In genomic region chr3:177229791-177230190, GRCh38 we compare ENCODE assay signal across 26 cellular contexts. TPM values are rescaled to one million over a fixed set of nuclear protein-coding genes. Genes with fewer than 3 reads are reported as not detected.
A peak's percentile ranks its signal among the peaks of the same experiment; 100 is the strongest.
DNase-seq lines count a peak whose midpoint lies in the region; ATAC-seq and TF ChIP-seq lines count a peak whose summit lies in the region.
"Had no signal": no experiment of that assay in that cellular context is flagged by ENCODE, and none has a peak within 500 bp of the region (broad histone marks: within the 10 kb centered on the region; RNA-seq: fewer than 3 reads in every experiment).

No MANE protein-coding gene starts in this region.

- no peak overlapping the region for H3K4me2 ChIP-seq in IMR-90 (ENCODE audit: low read depth, low read length)
- H3K4me2 ChIP-seq in Karpas-422 (ENCODE audit: low read depth, low read length, poor library complexity, severe bottlenecking) = no peak overlapping the region

- no peak overlapping the region for H2BK15ac ChIP-seq in IMR-90 (ENCODE audit: low read depth, low read length)

- no peaks in the 10 kb centered on the region for H3K9me2 ChIP-seq in Karpas-422 (replicated peaks; ENCODE audit: insufficient read depth, low read length)

- H3K79me2 ChIP-seq in Karpas-422 (ENCODE audit: low read length) = no peaks in the 10 kb centered on the region

- POLR2A ChIA-PET in IMR-90 (lab: Charles Lee; ENCODE audit: unreplicated experiment) = no interaction called here

- no peak overlapping the region for H2AK5ac ChIP-seq in IMR-90 (ENCODE audit: low read depth, low read length)

- H2AFZ ChIP-seq in IMR-90 (replicated peaks; ENCODE audit: low read length, poor library complexity) (no peak overlapping the region), Karpas-422 (ENCODE audit: low read length) (no peak overlapping the region)

- H3K9ac ChIP-seq in IMR-90 (ENCODE audit: low read depth, low read length) (no peak overlapping the region), Karpas-422 (ENCODE audit: low read length) (no peak overlapping the region)

- dilution Hi-C loops in IMR-90 (cut with HindIII; ENCODE audit: low sequenced_read_pairs, unreplicated experiment) = no loop called here

- H3K9me3 ChIP-seq in IMR-90 (ENCODE audit: control insufficient read depth, insufficient read depth, low read length) (no peaks in the 10 kb centered on the region; the same call in 1 of the 2 replicates), right atrium auricular region (no peaks in the 10 kb centered on the region), Karpas-422 (ENCODE audit: low read length) (no peaks in the 10 kb centered on the region)
- H3K9me3 ChIP-seq: adrenal gland, body of pancreas, psoas muscle, tibial artery had no signal

- DNase-seq in AG20443 (ENCODE audit: low spot score) (peak; percentile 26), IMR-90 (peak; percentile 11), fibroblast of mammary gland (ENCODE audit: low read depth) (peak; percentile 19), midbrain (lab: John Stamatoyannopoulos, UW) (peak; percentile 3), GOT3 (lab: John Stamatoyannopoulos, UW) (no peak), right atrium auricular region (ENCODE audit: low spot score) (no peak), Karpas-422 (no peak)
- DNase-seq: activated CD4-positive, alpha-beta memory T cell treated with anti-CD3 and anti-CD28 coated beads for 36 hours; activated CD4-positive, alpha-beta T cell treated with anti-CD3 and anti-CD28 coated beads for 1 hour; activated CD8-positive, alpha-beta memory T cell treated with anti-CD3 and anti-CD28 coated beads, Interleukin-2, amount 50 U/mL, for 4 hours; activated naive CD4-positive, alpha-beta T cell treated with anti-CD3 and anti-CD28 coated beads for 36 hours; body of pancreas; cerebellar nuclear complex; dorsolateral prefrontal cortex; HFFc6; KBM-7; left ventricle myocardium inferior; naive thymus-derived CD4-positive, alpha-beta T cell; NCI-H2107; nucleus accumbens; psoas muscle; SIG-M5; stimulated activated CD4-positive, alpha-beta T cell treated with anti-CD3 and anti-CD28 coated beads, Interleukin-4, amount 100 ng/mL, for 24 hours; tibial artery had no signal

- no peaks in the 10 kb centered on the region for H3K79me1 ChIP-seq in IMR-90 (ENCODE audit: low read depth in 1 of 2, low read length in 2 of 2)

- no peak overlapping the region for H2BK120ac ChIP-seq in IMR-90 (ENCODE audit: low read depth, low read length)

- no peak overlapping the region for H3K18ac ChIP-seq in IMR-90 (ENCODE audit: low read depth, low read length)

- no peak overlapping the region for H3K4me3 ChIP-seq in IMR-90 (ENCODE audit: insufficient read depth, low read depth, low read length)
- H3K4me3 ChIP-seq in fibroblast of mammary gland (ENCODE audit: control insufficient read depth, low read depth, low read length) = no peak overlapping the region
- H3K4me3 ChIP-seq in right atrium auricular region = no peak overlapping the region
- no peak overlapping the region for H3K4me3 ChIP-seq in Karpas-422 (ENCODE audit: low read length)
- H3K4me3 ChIP-seq: adrenal gland, body of pancreas, dorsolateral prefrontal cortex, GM12878, left ventricle myocardium inferior, psoas muscle, tibial artery had no signal

- TF ChIP-seq CTCF in IMR-90 (conservative IDR thresholded peaks at IDR 0.05; ENCODE audit: low read depth, low read length) (no peak), fibroblast of mammary gland (conservative IDR thresholded peaks at IDR 0.05; ENCODE audit: control insufficient read depth, insufficient read depth, low read depth, low read length) (no peak), right atrium auricular region (IDR thresholded peaks at IDR 0.05) (no peak)

- H3K27ac ChIP-seq in IMR-90 (ENCODE audit: insufficient read depth, low read length) = no peak overlapping the region
- no peak overlapping the region for H3K27ac ChIP-seq in right atrium auricular region
- no peak overlapping the region for H3K27ac ChIP-seq in Karpas-422 (ENCODE audit: low read length)
- H3K27ac ChIP-seq: adrenal gland, body of pancreas, left ventricle myocardium inferior, psoas muscle, tibial artery had no signal

- no peak overlapping the region for H2BK5ac ChIP-seq in IMR-90 (ENCODE audit: low read depth, low read length, poor library complexity, severe bottlenecking)

- no peak for TF ChIP-seq POLR2A in IMR-90 (IDR thresholded peaks at IDR 0.05; ENCODE audit: low read depth, low read length)

- H3K36me3 ChIP-seq in IMR-90 (ENCODE audit: control insufficient read depth, insufficient read depth, low read length) = no peaks in the 10 kb centered on the region
- H3K36me3 ChIP-seq in right atrium auricular region = no peaks in the 10 kb centered on the region
- H3K36me3 ChIP-seq in Karpas-422 (ENCODE audit: insufficient read depth, low read length) = no peaks in the 10 kb centered on the region
- H3K36me3 ChIP-seq: adrenal gland, left ventricle myocardium inferior, tibial artery had no signal

- H4K5ac ChIP-seq in IMR-90 (ENCODE audit: low read depth, low read length) = no peak overlapping the region

- no peak overlapping the region; the same call in 1 of the 2 replicates for H3K23ac ChIP-seq in IMR-90 (ENCODE audit: low read depth, low read length)

- H2BK20ac ChIP-seq in IMR-90 (ENCODE audit: low read depth, low read length) = no peak overlapping the region

- H4K91ac ChIP-seq in IMR-90 (ENCODE audit: insufficient read depth, low read depth, low read length) = no peak overlapping the region

- H4K20me1 ChIP-seq in IMR-90 (ENCODE audit: insufficient read depth, low read length) = no peaks in the 10 kb centered on the region
- H4K20me1 ChIP-seq in Karpas-422 (ENCODE audit: insufficient read depth, low read depth, low read length) = no peaks in the 10 kb centered on the region

- no peak overlapping the region for H4K8ac ChIP-seq in IMR-90 (ENCODE audit: low read depth in 2 of 2, low read length in 2 of 2)

- intact Hi-C loops in IMR-90 (cut with micrococcal nuclease) = no loop called here

- in situ Hi-C loops in IMR-90 (cut with MboI; ENCODE audit: low sequenced_read_pairs) = no loop called here

- no CpG with 5 or more reads among the region's 1 CpG for WGBS in IMR-90 (ENCODE audit: extremely low coverage in 2 of 2, insufficient read length in 1 of 2), 2 experiments

- H2AK9ac ChIP-seq in IMR-90 (replicated peaks; ENCODE audit: low read depth, low read length, poor library complexity) = no peak overlapping the region

- ATAC-seq in IMR-90 (ENCODE audit: low read depth) = no peak
- ATAC-seq: body of pancreas; GM12878; naive thymus-derived CD4-positive, alpha-beta T cell had no signal

- no peak for TF ChIP-seq RAD21 in IMR-90 (IDR thresholded peaks at IDR 0.05; ENCODE audit: low read length)

- H3K4ac ChIP-seq in IMR-90 (ENCODE audit: low read depth, low read length) = no peak overlapping the region

- H3K56ac ChIP-seq in IMR-90 (ENCODE audit: extremely low read depth, insufficient read depth, low read length) = no peak overlapping the region

- no peaks in the 10 kb centered on the region for H3K9me1 ChIP-seq in IMR-90 (ENCODE audit: insufficient read depth, low read length)

- H3K27me3 ChIP-seq in IMR-90 (ENCODE audit: control insufficient read depth, insufficient read depth, low read length) = no peaks in the 10 kb centered on the region
- H3K27me3 ChIP-seq in right atrium auricular region = no peaks in the 10 kb centered on the region
- no peaks in the 10 kb centered on the region for H3K27me3 ChIP-seq in Karpas-422 (ENCODE audit: low read length)
- H3K27me3 ChIP-seq: adrenal gland, body of pancreas, dorsolateral prefrontal cortex, tibial artery had no signal

- H3K4me1 ChIP-seq in IMR-90 (ENCODE audit: control insufficient read depth, insufficient read depth, low read length) (no peaks in the 10 kb centered on the region), right atrium auricular region (no peaks in the 10 kb centered on the region), Karpas-422 (ENCODE audit: low read length) (no peaks in the 10 kb centered on the region; the same call in 1 of the 2 replicates)
- H3K4me1 ChIP-seq: adrenal gland, body of pancreas, left ventricle myocardium inferior, tibial artery had no signal

- BruUV-seq in IMR-90 (replicated peaks; lab: Mats Ljungman, UMichigan) = no TSS peak

- CTCF ChIA-PET in IMR-90 (lab: Yijun Ruan, JAX) = no interaction called here

- H3K14ac ChIP-seq in IMR-90 (replicated peaks; ENCODE audit: low read depth, low read length) = no peak overlapping the region

TF ChIP-seq in IMR-90, 13 proteins besides CTCF, POLR2A, EP300 and RAD21:
- TF ChIP-seq CEBPB (IDR thresholded peaks at IDR 0.05; ENCODE audit: low read depth, low read length) (peak; percentile 39; the same call in 1 of the 2 replicates), RCOR1 (IDR thresholded peaks at IDR 0.05; ENCODE audit: insufficient replicate concordance, low read length) (no peak)

RNA-seq across cellular contexts. Expression of gene TBL1XR1, which starts 32.5 kb away (rescaled TPM):
- total RNA-seq in IMR-90 (2012; rRNA removed) = 170 and 181 TPM in 2 replicates
- 25.2 and 29.3 TPM in 2 replicates for polyA plus RNA-seq in IMR-90 (2012; rRNA removed)
- polyA plus RNA-seq in IMR-90 (2012; cell fraction: cytosol; rRNA removed) = 6.6 and 8.7 TPM in 2 replicates
- polyA plus RNA-seq in IMR-90 (2012; cell fraction: nucleus; rRNA removed; ENCODE audit: low replicate concordance) = 7.5 and 56.1 TPM in 2 replicates
- total RNA-seq in right atrium auricular region = 10 to 100 TPM; 68.2 to 79.9 TPM
- total RNA-seq in Karpas-422 (2014; rRNA removed; shearing (Covaris generic); ENCODE audit: low replicate concordance) = 67.6 and 81.0 TPM in 2 replicates

Comparison
In these comparisons a context has a peak if more than half of its experiments do, and no peak if none do; other contexts are left out.
1. DNase-seq: peak in AG20443 (single experiment), IMR-90 (single experiment), fibroblast of mammary gland (single experiment) and midbrain (single experiment); none in GOT3 (single experiment), right atrium auricular region (single experiment) and Karpas-422 (single experiment).